ENCODE assay signal across 24 cellular contexts in the genomic region with DNA sequence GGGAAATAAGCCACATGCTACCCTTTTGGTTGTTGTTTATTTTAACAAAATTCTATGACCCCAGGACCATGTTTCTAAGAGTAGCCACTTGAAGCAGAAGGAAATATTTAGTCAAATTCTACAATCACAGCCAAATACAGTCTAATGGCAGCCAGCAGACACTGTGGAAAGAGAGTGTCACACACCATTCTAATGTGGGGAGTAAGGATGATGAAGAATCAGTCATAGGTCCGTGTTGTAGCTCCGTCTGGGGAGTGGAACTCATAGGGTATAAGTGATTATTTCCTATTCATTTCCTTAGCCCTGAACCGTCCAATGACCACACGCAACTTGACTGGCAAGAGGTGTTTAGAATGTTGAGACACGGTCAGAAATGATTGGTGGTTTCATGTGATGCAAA.
DNase-seq lines count a peak whose midpoint lies in the region; ATAC-seq, FAIRE-seq and TF ChIP-seq lines count a peak whose summit lies in the region.
"Had no signal": no experiment of that assay in that cellular context is flagged by ENCODE, and none has a peak within 500 bp of the region (broad histone marks: within the 10 kb centered on the region; RNA-seq: fewer than 3 reads in every experiment).

No MANE protein-coding gene starts in this region.

- no peak overlapping the region for H3K9ac ChIP-seq in mesenchymal stem cell (ENCODE audit: low read length)
- H3K9ac ChIP-seq: BLaER1 treated with 17β-estradiol and CSF1 and Interleukin-3, amounts not matched to agents 10 nM and 100 nM had no signal

- H3K27me3 Mint-ChIP-seq in activated naive CD8-positive, alpha-beta T cell treated with anti-CD3 and anti-CD28 coated beads, Interleukin-2, amount 50 U/mL, for 24 hours: peaks cover 14% of the 10 kb centered on the region
- H3K27me3 Mint-ChIP-seq in activated naive CD8-positive, alpha-beta T cell treated with anti-CD3 and anti-CD28 coated beads for 36 hours: peaks cover 9% of the 10 kb centered on the region
- H3K27me3 Mint-ChIP-seq: CD4-positive, alpha-beta T cell had no signal

- H3K4me2 ChIP-seq in mesenchymal stem cell (ENCODE audit: low read length, poor library complexity, severe bottlenecking): no peak overlapping the region
- H3K4me2 ChIP-seq: A549; BLaER1 treated with 17β-estradiol and CSF1 and Interleukin-3, amounts not matched to agents 10 nM and 100 nM; GM23338 had no signal

- no peaks in the 10 kb centered on the region for H3K4me1 ChIP-seq in mesenchymal stem cell (ENCODE audit: control insufficient read depth, insufficient read depth, low read depth, low read length)
- H3K4me1 ChIP-seq: A549; BE2C; BLaER1 treated with 17β-estradiol and CSF1 and Interleukin-3, amounts not matched to agents 10 nM and 100 nM; HAP-1 had no signal

- peaks cover 4 to 26% of the 10 kb centered on the region in 2 experiments for H3K27me3 ChIP-seq in mesenchymal stem cell (ENCODE audit: control insufficient read depth in 1 of 2, insufficient read depth in 1 of 2, low read length in 2 of 2)
- H3K27me3 ChIP-seq: BLaER1 treated with 17β-estradiol and CSF1 and Interleukin-3, amounts not matched to agents 10 nM and 100 nM had no signal

- H3K14ac ChIP-seq in mesenchymal stem cell (ENCODE audit: low read length in 2 of 2): no peak overlapping the region

- no peak overlapping the region for H2BK5ac ChIP-seq in mesenchymal stem cell (ENCODE audit: low read depth, low read length, poor library complexity, severe bottlenecking)

- H4K91ac ChIP-seq in mesenchymal stem cell (ENCODE audit: low read length): no peak overlapping the region

- ATAC-seq in activated naive CD8-positive, alpha-beta T cell treated with anti-CD3 and anti-CD28 coated beads, Interleukin-2, amount 50 U/mL, for 24 hours: peak; percentile 72
- ATAC-seq: GM12878, GM23338 had no signal

- no peak overlapping the region for H2BK15ac ChIP-seq in mesenchymal stem cell (ENCODE audit: low read depth, poor library complexity, severe bottlenecking)

- H3K4me3 ChIP-seq in mesenchymal stem cell (ENCODE audit: insufficient read depth in 1 of 2, low read depth in 1 of 2, low read length in 2 of 2): no peak overlapping the region
- H3K4me3 ChIP-seq: A549; BLaER1 treated with 17β-estradiol and CSF1 and Interleukin-3, amounts not matched to agents 10 nM and 100 nM; GM12878; GM23338; HAP-1 had no signal

- no peaks in the 10 kb centered on the region for H3K79me1 ChIP-seq in mesenchymal stem cell (replicated peaks; ENCODE audit: low read length, poor library complexity, severe bottlenecking)

- no peak overlapping the region for H3K23ac ChIP-seq in mesenchymal stem cell (ENCODE audit: low read length in 2 of 2)

- no peak overlapping the region for H2AFZ ChIP-seq in mesenchymal stem cell (ENCODE audit: low read depth, low read length)
- H2AFZ ChIP-seq: GM23338 had no signal

- no peaks in the 10 kb centered on the region for H3K36me3 ChIP-seq in mesenchymal stem cell (ENCODE audit: control insufficient read depth in 1 of 2, insufficient read depth in 2 of 2, low read depth in 1 of 2, low read length in 2 of 2)
- H3K36me3 ChIP-seq: BE2C; BLaER1 treated with 17β-estradiol and CSF1 and Interleukin-3, amounts not matched to agents 10 nM and 100 nM; HAP-1 had no signal

- DNase-seq in activated naive CD8-positive, alpha-beta T cell treated with anti-CD3 and anti-CD28 coated beads, Interleukin-2, amount 50 U/mL, for 24 hours: no peak
- DNase-seq in activated naive CD8-positive, alpha-beta T cell treated with anti-CD3 and anti-CD28 coated beads for 36 hours: no peak
- DNase-seq in RKO (ENCODE audit: low spot score): peak; percentile 12
- DNase-seq in kidney tubule cell (ENCODE audit: low spot score): peak; percentile 14
- DNase-seq in H54 (ENCODE audit: insufficient read length, low spot score): no peak
- no peak for DNase-seq in mesenchymal stem cell
- DNase-seq: 8988T; ACHN; AML-193; BE2C; CD4-positive, alpha-beta T cell; CD8-positive, alpha-beta memory T cell; DMS 273 treated with DMSO at 0.1 percent for 48 hours; DMS79; GDM1; HFFc6 had no signal

- peaks cover 14% of the 10 kb centered on the region for H3K9me3 Mint-ChIP-seq in activated naive CD8-positive, alpha-beta T cell treated with anti-CD3 and anti-CD28 coated beads, Interleukin-2, amount 50 U/mL, for 24 hours
- peaks cover 10% of the 10 kb centered on the region for H3K9me3 Mint-ChIP-seq in activated naive CD8-positive, alpha-beta T cell treated with anti-CD3 and anti-CD28 coated beads for 36 hours
- H3K9me3 Mint-ChIP-seq: HFFc6 had no signal

- H3K9me3 ChIP-seq in mesenchymal stem cell (ENCODE audit: control insufficient read depth, low read length): no peaks in the 10 kb centered on the region
- H3K9me3 ChIP-seq: A549, BE2C, HAP-1 had no signal

- no peak for FAIRE-seq in H54 (lab: Jason Lieb, UNC)
- FAIRE-seq: A549, D721Med, GM12878, GM19239 had no signal

- no peak overlapping the region for H3K27ac Mint-ChIP-seq in activated naive CD8-positive, alpha-beta T cell treated with anti-CD3 and anti-CD28 coated beads, Interleukin-2, amount 50 U/mL, for 24 hours
- H3K27ac Mint-ChIP-seq in activated naive CD8-positive, alpha-beta T cell treated with anti-CD3 and anti-CD28 coated beads for 36 hours: no peak overlapping the region
- H3K27ac Mint-ChIP-seq: CD14-positive monocyte; CD4-positive, alpha-beta T cell; GM23338; HFFc6 had no signal

- H3K4me3 Mint-ChIP-seq in activated naive CD8-positive, alpha-beta T cell treated with anti-CD3 and anti-CD28 coated beads, Interleukin-2, amount 50 U/mL, for 24 hours: no peak overlapping the region
- no peak overlapping the region for H3K4me3 Mint-ChIP-seq in activated naive CD8-positive, alpha-beta T cell treated with anti-CD3 and anti-CD28 coated beads for 36 hours
- H3K4me3 Mint-ChIP-seq: CD14-positive monocyte; CD4-positive, alpha-beta T cell; CD8-positive, alpha-beta memory T cell; GM23338; HFFc6 had no signal

- H2BK120ac ChIP-seq in mesenchymal stem cell (ENCODE audit: low read depth, low read length): no peak overlapping the region

- H2BK12ac ChIP-seq in mesenchymal stem cell (ENCODE audit: low read length in 2 of 2): no peak overlapping the region

- no peak overlapping the region for H4K8ac ChIP-seq in mesenchymal stem cell (ENCODE audit: low read length)

- TF ChIP-seq POLR2A in H54 (IDR thresholded peaks at IDR 0.05; ENCODE audit: low read depth, low read length): no peak

- peaks cover 6% of the 10 kb centered on the region for H3K36me3 Mint-ChIP-seq in activated naive CD8-positive, alpha-beta T cell treated with anti-CD3 and anti-CD28 coated beads, Interleukin-2, amount 50 U/mL, for 24 hours (ENCODE audit: low read depth)
- peaks cover 5% of the 10 kb centered on the region for H3K36me3 Mint-ChIP-seq in activated naive CD8-positive, alpha-beta T cell treated with anti-CD3 and anti-CD28 coated beads for 36 hours
- H3K36me3 Mint-ChIP-seq: CD14-positive monocyte had no signal

- H3K18ac ChIP-seq in mesenchymal stem cell (ENCODE audit: low read depth in 1 of 2, low read length in 2 of 2): no peak overlapping the region

- H2AK5ac ChIP-seq in mesenchymal stem cell (ENCODE audit: low read length, severe bottlenecking): no peak overlapping the region

- peaks cover 4% of the 10 kb centered on the region for H3K4me1 Mint-ChIP-seq in activated naive CD8-positive, alpha-beta T cell treated with anti-CD3 and anti-CD28 coated beads, Interleukin-2, amount 50 U/mL, for 24 hours
- H3K4me1 Mint-ChIP-seq in activated naive CD8-positive, alpha-beta T cell treated with anti-CD3 and anti-CD28 coated beads for 36 hours: no peaks in the 10 kb centered on the region
- H3K4me1 Mint-ChIP-seq: CD14-positive monocyte; CD8-positive, alpha-beta memory T cell had no signal

- H3K27ac ChIP-seq in mesenchymal stem cell (ENCODE audit: low read length, poor library complexity, severe bottlenecking): no peak overlapping the region
- H3K27ac ChIP-seq: A549; BLaER1 treated with 17β-estradiol and CSF1 and Interleukin-3, amounts not matched to agents 10 nM and 100 nM had no signal

- H3K4ac ChIP-seq in mesenchymal stem cell (ENCODE audit: low read depth in 1 of 2, low read length in 2 of 2): no peak overlapping the region

- WGBS in mesenchymal stem cell: 75% methylated on average over 5 of the region's 5 CpGs

Comparison
In these comparisons a context has a peak if more than half of its experiments do, and no peak if none do; other contexts are left out.
1. DNase-seq: peak in RKO (single experiment) and kidney tubule cell (single experiment); none in activated naive CD8-positive, alpha-beta T cell treated with anti-CD3 and anti-CD28 coated beads, Interleukin-2, amount 50 U/mL, for 24 hours (single experiment), activated naive CD8-positive, alpha-beta T cell treated with anti-CD3 and anti-CD28 coated beads for 36 hours (single experiment), H54 (single experiment) and mesenchymal stem cell (single experiment).